Comparison of ENCODE assay signal across 13 cellular contexts in the genomic region with DNA sequence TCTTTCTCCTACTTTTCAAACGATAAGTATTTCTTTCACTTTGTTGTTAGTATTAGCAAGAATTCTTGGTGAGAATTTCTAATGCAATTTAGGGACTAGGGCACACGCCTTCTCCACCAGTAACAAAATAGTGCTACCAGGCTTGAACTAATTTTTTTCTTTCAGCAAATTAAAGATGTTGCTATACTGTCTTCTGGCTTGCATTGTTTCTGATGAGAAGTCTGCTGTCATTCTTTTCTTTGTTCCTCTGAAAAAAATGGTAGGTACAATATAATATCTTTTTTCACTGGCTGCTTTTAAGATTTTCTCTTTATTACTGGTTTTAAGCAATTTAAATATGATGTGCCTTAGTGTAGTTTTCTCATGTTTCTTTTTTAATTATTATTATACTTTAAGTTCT.
A peak's percentile ranks its signal among the peaks of the same experiment; 100 is the strongest.
DNase-seq lines count a peak whose midpoint lies in the region; ATAC-seq and TF ChIP-seq lines count a peak whose summit lies in the region.
"Had no signal": no experiment of that assay in that cellular context is flagged by ENCODE, and none has a peak within 500 bp of the region (broad histone marks: within the 10 kb centered on the region; RNA-seq: fewer than 3 reads in every experiment).

No MANE protein-coding gene starts in this region.

- H3K9me3 ChIP-seq in SK-N-SH (peaks cover 14% of the 10 kb centered on the region; the same call in 1 of the 2 replicates), HEK293 (ENCODE audit: control insufficient read depth, insufficient read depth, low read depth, low read length) (no peaks in the 10 kb centered on the region)
- peaks cover 14% of the 10 kb centered on the region for H3K9me3 ChIP-seq in CD4-positive, alpha-beta T cell (ENCODE audit: control insufficient read depth, low read length)

- H3F3A ChIP-seq in SK-N-SH (replicated peaks; ENCODE audit: insufficient read depth) = no peaks in the 10 kb centered on the region

- H2AFZ ChIP-seq in SK-N-SH (ENCODE audit: low read depth) = no peak overlapping the region

- peaks cover 4% of the 10 kb centered on the region for H3K9me3 Mint-ChIP-seq in activated T-helper 17 cell treated with anti-CD3 and anti-CD28 coated beads, Interleukin-2, amount 50 U/mL, for 72 hours
- peaks cover 6% of the 10 kb centered on the region for H3K9me3 Mint-ChIP-seq in CD4-positive, alpha-beta T cell
- H3K9me3 Mint-ChIP-seq in immature natural killer cell = peaks cover 3 to 15% (median 6%) of the 10 kb centered on the region in 6 donors

- TF ChIP-seq RAD21 in SK-N-SH (IDR thresholded peaks at IDR 0.05; ENCODE audit: low read length) = no peak

- H3K27ac Mint-ChIP-seq in activated T-helper 17 cell treated with anti-CD3 and anti-CD28 coated beads, Interleukin-2, amount 50 U/mL, for 72 hours = peak overlapping the region; percentile 50
- H3K27ac Mint-ChIP-seq in CD4-positive, alpha-beta T cell = no peak overlapping the region
- H3K27ac Mint-ChIP-seq in immature natural killer cell = peak overlapping the region in 1 of 6 donors; percentile 1
- H3K27ac Mint-ChIP-seq: CD14-positive monocyte had no signal

- no peaks in the 10 kb centered on the region for H3K9me2 ChIP-seq in SK-N-SH

- peaks cover 28% of the 10 kb centered on the region for H3K4me1 Mint-ChIP-seq in activated T-helper 17 cell treated with anti-CD3 and anti-CD28 coated beads, Interleukin-2, amount 50 U/mL, for 72 hours
- H3K4me1 Mint-ChIP-seq in CD4-positive, alpha-beta T cell (ENCODE audit: low read depth) = peaks cover 41% of the 10 kb centered on the region
- H3K4me1 Mint-ChIP-seq in immature natural killer cell = peaks cover 32 to 43% of the 10 kb centered on the region in 2 donors
- H3K4me1 Mint-ChIP-seq: CD14-positive monocyte had no signal

- POLR2A ChIA-PET in SK-N-SH (lab: Yijun Ruan, JAX) (no interaction called here), HEK293 (lab: Yijun Ruan, JAX) (no interaction called here)
- POLR2A ChIA-PET in CD4-positive, alpha-beta T cell (lab: Charles Lee) = no interaction called here

- H3K36me3 Mint-ChIP-seq in activated T-helper 17 cell treated with anti-CD3 and anti-CD28 coated beads, Interleukin-2, amount 50 U/mL, for 72 hours (ENCODE audit: low read depth) = peaks cover 99% of the 10 kb centered on the region
- peaks cover 98% of the 10 kb centered on the region for H3K36me3 Mint-ChIP-seq in CD4-positive, alpha-beta T cell (ENCODE audit: low read depth)
- H3K36me3 Mint-ChIP-seq in immature natural killer cell = peaks cover 42 to 69% (median 57%) of the 10 kb centered on the region in 3 donors

- 97% methylated on average over 2 of the region's 2 CpGs for WGBS in SK-N-SH (ENCODE audit: low lambda C conversion rate)

- CTCF ChIA-PET in SK-N-SH (lab: Yijun Ruan, JAX) (interaction anchor here (1.5 to 1.8 kb wide), 2 partner anchors 22 to 674 kb away, joined by 4 to 5 read pairs; no protein-coding TSS in a partner anchor), HEK293 (lab: Yijun Ruan, JAX) (no interaction called here)
- CTCF ChIA-PET in CD4-positive, alpha-beta T cell (lab: Charles Lee) = no interaction called here

- intact Hi-C loops in CD4-positive, alpha-beta T cell (cut with DNase I, micrococcal nuclease) = no loop called here

- no peak overlapping the region for H3K4me3 ChIP-seq in SK-N-SH (ENCODE audit: low read depth in 2 of 2, low read length in 1 of 2)
- H3K4me3 ChIP-seq in HEK293 (ENCODE audit: low read depth, low read length) = no peak overlapping the region

- H3K4me2 ChIP-seq in SK-N-SH = no peak overlapping the region

- H3K36me3 ChIP-seq in SK-N-SH (replicated peaks in 1 of 2; ENCODE audit: control insufficient read depth in 1 of 2, insufficient read depth in 2 of 2, low read length in 1 of 2) = peaks cover 41 to 62% of the 10 kb centered on the region in 2 experiments
- peaks cover 12 to 54% of the 10 kb centered on the region in 2 experiments for H3K36me3 ChIP-seq in HEK293 (ENCODE audit: control insufficient read depth in 2 of 2, insufficient read depth in 1 of 2, low read length in 2 of 2)

- no peaks in the 10 kb centered on the region for H3K4me1 ChIP-seq in SK-N-SH (ENCODE audit: control insufficient read depth in 1 of 2, insufficient read depth in 2 of 2, low read depth in 1 of 2, low read length in 1 of 2)
- H3K4me1 ChIP-seq in HEK293 (ENCODE audit: control insufficient read depth, insufficient read depth, low read length) = no peaks in the 10 kb centered on the region

- H4K20me1 ChIP-seq in SK-N-SH (ENCODE audit: insufficient read depth) = no peaks in the 10 kb centered on the region

- H3K27ac ChIP-seq in SK-N-SH (ENCODE audit: low read depth in 2 of 2, low read length in 1 of 2) (no peak overlapping the region), HEK293 (ENCODE audit: extremely low read depth, low read depth, low read length) (no peak overlapping the region)
- H3K27ac ChIP-seq in CD4-positive, alpha-beta T cell (ENCODE audit: low read depth, low read length) = no peak overlapping the region

- DNase-seq in SK-N-SH (no peak), left kidney (ENCODE audit: low read depth, low spot score) (peak; percentile 9), immature natural killer cell (no peak), NCI-H446 (lab: John Stamatoyannopoulos, UW) (no peak)
- DNase-seq in CD4-positive, alpha-beta T cell = no peak
- DNase-seq: DMS53, GF-D8 had no signal

- H3K79me2 ChIP-seq in SK-N-SH (ENCODE audit: insufficient read depth) = peaks cover 10% of the 10 kb centered on the region; the same call in 1 of the 2 replicates

- no peak for ATAC-seq in SK-N-SH treated with all-trans-retinoic acid at 6 μM for 48 hours
- no peak for ATAC-seq in activated T-helper 17 cell treated with anti-CD3 and anti-CD28 coated beads, Interleukin-2, amount 50 U/mL, for 72 hours (replicated peaks)
- ATAC-seq in CD4-positive, alpha-beta T cell (ENCODE audit: poor library complexity) = no peak
- ATAC-seq: HCT116 had no signal

- TF ChIP-seq CTCF in SK-N-SH (IDR thresholded peaks at IDR 0.05) (no peak), HEK293 (tag by site-specific recombination; IDR thresholded peaks at IDR 0.05) (no peak)
- no peak for TF ChIP-seq CTCF in CD4-positive, alpha-beta T cell (IDR thresholded peaks at IDR 0.05)

- no peaks in the 10 kb centered on the region for H3K27me3 Mint-ChIP-seq in activated T-helper 17 cell treated with anti-CD3 and anti-CD28 coated beads, Interleukin-2, amount 50 U/mL, for 72 hours
- no peaks in the 10 kb centered on the region for H3K27me3 Mint-ChIP-seq in CD4-positive, alpha-beta T cell
- peaks cover 0 to 2% (median 2%) of the 10 kb centered on the region in 3 donors for H3K27me3 Mint-ChIP-seq in immature natural killer cell (ENCODE audit: low read depth in 3 of 3)
- H3K27me3 Mint-ChIP-seq: IgD-negative memory B cell had no signal

- no peak overlapping the region for H3K4me3 Mint-ChIP-seq in activated T-helper 17 cell treated with anti-CD3 and anti-CD28 coated beads, Interleukin-2, amount 50 U/mL, for 72 hours
- H3K4me3 Mint-ChIP-seq in CD4-positive, alpha-beta T cell = no peak overlapping the region
- H3K4me3 Mint-ChIP-seq in immature natural killer cell = no peak overlapping the region
- H3K4me3 Mint-ChIP-seq: CD14-positive monocyte had no signal

- no peak for TF ChIP-seq EP300 in SK-N-SH (IDR thresholded peaks at IDR 0.05; ENCODE audit: borderline replicate concordance in 1 of 2, low read depth in 1 of 2, low read length in 1 of 2)

- H3K9ac ChIP-seq in SK-N-SH = no peak overlapping the region

- H3K27me3 ChIP-seq in SK-N-SH (ENCODE audit: insufficient read depth) = no peaks in the 10 kb centered on the region
- H3K27me3 ChIP-seq in CD4-positive, alpha-beta T cell (ENCODE audit: control insufficient read depth, insufficient read depth, low read length) = no peaks in the 10 kb centered on the region

TF ChIP-seq in SK-N-SH treated with all-trans-retinoic acid at 6 μM for 48 hours, 23 proteins besides CTCF, POLR2A, EP300 and RAD21 (continues in another document):
- no peak for TF ChIP-seq CREB5 (CRISPR knock-in tag; IDR thresholded peaks at IDR 0.05; ENCODE audit: low read depth)
- 0 out of 2 replicates have a peak, but pooled peaks have one; percentile 17 for TF ChIP-seq ZNF8 (CRISPR knock-in tag; IDR thresholded peaks at IDR 0.05)

TF ChIP-seq in SK-N-SH, 30 proteins besides CTCF, POLR2A, EP300 and RAD21:
- TF ChIP-seq NFIC (IDR thresholded peaks at IDR 0.05; ENCODE audit: borderline replicate concordance) (no peak), MEF2A (IDR thresholded peaks at IDR 0.05; ENCODE audit: borderline replicate concordance, low read depth) (no peak), TEAD4 (IDR thresholded peaks at IDR 0.05; ENCODE audit: borderline replicate concordance, insufficient read depth) (no peak), YY1 (IDR thresholded peaks at IDR 0.05; ENCODE audit: low read depth) (no peak)
- TF ChIP-seq, protein P1, sequence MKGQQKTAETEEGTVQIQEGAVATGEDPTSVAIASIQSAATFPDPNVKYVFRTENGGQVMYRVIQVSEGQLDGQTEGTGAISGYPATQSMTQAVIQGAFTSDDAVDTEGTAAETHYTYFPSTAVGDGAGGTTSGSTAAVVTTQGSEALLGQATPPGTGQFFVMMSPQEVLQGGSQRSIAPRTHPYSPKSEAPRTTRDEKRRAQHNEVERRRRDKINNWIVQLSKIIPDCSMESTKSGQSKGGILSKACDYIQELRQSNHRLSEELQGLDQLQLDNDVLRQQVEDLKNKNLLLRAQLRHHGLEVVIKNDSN (IDR thresholded peaks at IDR 0.05; ENCODE audit: borderline replicate concordance, low read depth) = no peak

TF ChIP-seq in HEK293, 187 proteins besides CTCF, POLR2A, EP300 and RAD21:
- no peak for TF ChIP-seq ZNF792 (tag by site-specific recombination; IDR thresholded peaks at IDR 0.05)
- TF ChIP-seq SETDB1 (IDR thresholded peaks at IDR 0.05; ENCODE audit: insufficient read length, low read length) = peak; percentile 15
TF ChIP-seq in HEK293: peak in this region for 1.
